17 cellular contexts compared by ENCODE assay signal in the genomic region with DNA sequence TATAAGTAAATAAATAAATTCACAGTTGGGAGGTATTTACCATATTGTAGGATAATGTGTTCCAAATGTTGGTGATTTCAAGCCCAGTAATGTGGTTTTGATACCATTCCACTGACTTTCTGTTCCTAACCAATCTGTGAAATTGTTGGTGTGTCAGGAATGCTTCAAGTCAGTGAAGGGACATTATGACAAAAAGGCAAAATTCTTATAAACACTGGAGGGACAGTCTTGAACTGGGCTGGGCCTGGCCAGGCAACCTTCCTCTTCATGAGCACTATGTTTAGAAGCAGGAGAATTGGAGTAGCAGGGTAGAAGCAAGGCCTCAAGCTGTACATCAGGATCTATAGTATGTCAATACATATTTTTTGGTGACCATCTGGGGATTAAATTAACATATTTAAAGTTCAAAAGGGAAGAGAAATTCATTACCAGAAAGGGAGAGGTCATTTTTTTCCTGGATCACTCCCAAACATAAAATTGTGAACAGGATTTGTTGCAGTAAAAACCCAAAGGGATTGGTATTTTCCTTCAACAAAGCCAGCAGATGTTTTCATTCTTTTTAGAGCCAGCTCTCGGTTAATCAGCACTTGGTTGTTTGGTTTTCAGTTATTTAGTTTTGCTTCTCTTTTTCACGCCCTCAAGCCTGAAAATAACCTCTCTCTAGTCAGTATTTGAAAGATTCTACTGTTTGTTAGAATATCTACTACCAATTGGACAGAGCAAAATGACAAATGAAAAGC.
DNase-seq lines count a peak whose midpoint lies in the region; ATAC-seq and TF ChIP-seq lines count a peak whose summit lies in the region.
"Had no signal": no experiment of that assay in that cellular context is flagged by ENCODE, and none has a peak within 500 bp of the region (broad histone marks: within the 10 kb centered on the region; RNA-seq: fewer than 3 reads in every experiment).

No MANE protein-coding gene starts in this region.

- peaks cover 4% of the 10 kb centered on the region for H3K4me1 Mint-ChIP-seq in activated naive CD4-positive, alpha-beta T cell treated with anti-CD3 and anti-CD28 coated beads for 36 hours (ENCODE audit: low read depth)
- H3K4me1 Mint-ChIP-seq in activated T-cell treated with anti-CD3 and anti-CD28 coated beads, Interleukin-2, amount 50 U/mL, for 72 hours (ENCODE audit: low read depth), result peaks cover 6% of the 10 kb centered on the region

- no peak for TF ChIP-seq POLR2A in esophagus muscularis mucosa (IDR thresholded peaks at IDR 0.05; ENCODE audit: low read depth)

- CTCF ChIA-PET in activated naive CD4-positive, alpha-beta T cell treated with anti-CD3 and anti-CD28 coated beads for 36 hours (lab: Charles Lee), result no interaction called here

- no peak overlapping the region for H2AFZ ChIP-seq in osteoblast (ENCODE audit: low read length)

- H3K4me1 ChIP-seq in esophagus muscularis mucosa (peaks cover 0 to 19% (median 8%) of the 10 kb centered on the region in 4 donors), osteoblast (ENCODE audit: insufficient read depth, low read length) (peaks cover 6% of the 10 kb centered on the region)
- H3K4me1 ChIP-seq: BLaER1 treated with 17β-estradiol and CSF1 and Interleukin-3, amounts not matched to agents 10 nM and 100 nM; body of pancreas had no signal

- H3K36me3 Mint-ChIP-seq in activated naive CD4-positive, alpha-beta T cell treated with anti-CD3 and anti-CD28 coated beads for 36 hours (ENCODE audit: low read depth), result no peaks in the 10 kb centered on the region
- H3K36me3 Mint-ChIP-seq in activated T-cell treated with anti-CD3 and anti-CD28 coated beads, Interleukin-2, amount 50 U/mL, for 72 hours (ENCODE audit: insufficient read depth in 2 of 2), result no peaks in the 10 kb centered on the region

- peak; percentile 62 for ATAC-seq in HG03025 (IDR thresholded peaks at IDR 0.05; ENCODE audit: low FRiP score, unreplicated experiment)
- ATAC-seq in activated T-cell treated with anti-CD3 and anti-CD28 coated beads, Interleukin-2, amount 50 U/mL, for 72 hours (replicated peaks in 1 of 2), result no peak
- ATAC-seq: body of pancreas had no signal

- H3K27ac ChIP-seq in esophagus muscularis mucosa (replicated peaks in 1 of 4) (peak overlapping the region in 3 of 4 donors; percentile 2 to 10 (median 6)), osteoblast (ENCODE audit: low read depth, low read length) (no peak overlapping the region)
- H3K27ac ChIP-seq: BLaER1 treated with 17β-estradiol and CSF1 and Interleukin-3, amounts not matched to agents 10 nM and 100 nM; body of pancreas; transverse colon had no signal

- no peak for TF ChIP-seq EP300 in esophagus muscularis mucosa (IDR thresholded peaks at IDR 0.05)

- TF ChIP-seq CTCF in esophagus muscularis mucosa (IDR thresholded peaks at IDR 0.05) (no peak), osteoblast (IDR thresholded peaks at IDR 0.05; ENCODE audit: extremely low read depth, low read depth, low read length) (no peak)

- H3K9me3 ChIP-seq in esophagus muscularis mucosa, result no peaks in the 10 kb centered on the region
- H3K9me3 ChIP-seq in osteoblast (ENCODE audit: low read depth, low read length), result no peaks in the 10 kb centered on the region
- H3K9me3 ChIP-seq: body of pancreas, MG63, transverse colon had no signal

- WGBS in esophagus muscularis mucosa, result 26% methylated on average over 2 of the region's 2 CpGs

- DNase-seq in GM03348 (ENCODE audit: low spot score) (peak; percentile 71), esophagus muscularis mucosa (ENCODE audit: extremely low spot score) (no peak), osteoblast (ENCODE audit: insufficient read length, low spot score, missing footprints) (peak; percentile 51), medulla oblongata (ENCODE audit: extremely low spot score) (no peak)
- no peak for DNase-seq in activated naive CD4-positive, alpha-beta T cell (lab: John Stamatoyannopoulos, UW)
- no peak for DNase-seq in activated naive CD4-positive, alpha-beta T cell treated with anti-CD3 and anti-CD28 coated beads for 36 hours
- no peak for DNase-seq in activated T-cell treated with anti-CD3 and anti-CD28 coated beads, Interleukin-2, amount 50 U/mL, for 72 hours
- DNase-seq: activated CD4-positive, alpha-beta T cell treated with anti-CD3 and anti-CD28 coated beads, Interleukin-2, amount 50 U/mL, for 48 hours; body of pancreas; DMS79; H7; islet precursor cell; MG63; NCI-H2081 treated with DMSO at 0.1 percent for 48 hours; transverse colon had no signal

- no peak overlapping the region for H3K4me3 ChIP-seq in esophagus muscularis mucosa
- H3K4me3 ChIP-seq in osteoblast (ENCODE audit: insufficient read depth, low read length), result no peak overlapping the region
- H3K4me3 ChIP-seq: BLaER1 treated with 17β-estradiol and CSF1 and Interleukin-3, amounts not matched to agents 10 nM and 100 nM; body of pancreas; MG63; transverse colon had no signal

- H3K79me2 ChIP-seq in osteoblast (ENCODE audit: insufficient read depth, low read length), result no peaks in the 10 kb centered on the region

- H3K4me3 Mint-ChIP-seq in activated naive CD4-positive, alpha-beta T cell treated with anti-CD3 and anti-CD28 coated beads for 36 hours, result no peak overlapping the region
- no peak overlapping the region for H3K4me3 Mint-ChIP-seq in activated T-cell treated with anti-CD3 and anti-CD28 coated beads, Interleukin-2, amount 50 U/mL, for 72 hours

- H3K27me3 ChIP-seq in esophagus muscularis mucosa, result no peaks in the 10 kb centered on the region
- no peaks in the 10 kb centered on the region for H3K27me3 ChIP-seq in osteoblast (ENCODE audit: insufficient read depth, low read length)
- H3K27me3 ChIP-seq: BLaER1 treated with 17β-estradiol and CSF1 and Interleukin-3, amounts not matched to agents 10 nM and 100 nM; body of pancreas; MG63; transverse colon had no signal

- H3K27me3 Mint-ChIP-seq in activated naive CD4-positive, alpha-beta T cell treated with anti-CD3 and anti-CD28 coated beads for 36 hours (ENCODE audit: low read depth), result no peaks in the 10 kb centered on the region
- H3K27me3 Mint-ChIP-seq in activated T-cell treated with anti-CD3 and anti-CD28 coated beads, Interleukin-2, amount 50 U/mL, for 72 hours (ENCODE audit: low read depth), result peaks cover 9% of the 10 kb centered on the region

- H4K20me1 ChIP-seq in osteoblast (ENCODE audit: insufficient read depth, low read length), result no peaks in the 10 kb centered on the region
- H4K20me1 ChIP-seq: BLaER1 treated with 17β-estradiol and CSF1 and Interleukin-3, amounts not matched to agents 10 nM and 100 nM had no signal

- H3K36me3 ChIP-seq in esophagus muscularis mucosa (no peaks in the 10 kb centered on the region), osteoblast (ENCODE audit: insufficient read depth, low read length) (no peaks in the 10 kb centered on the region)
- H3K36me3 ChIP-seq: BLaER1 treated with 17β-estradiol and CSF1 and Interleukin-3, amounts not matched to agents 10 nM and 100 nM; MG63; transverse colon had no signal

- intact Hi-C loops in esophagus muscularis mucosa (cut with DNase I), result no loop called here
- intact Hi-C loops in activated naive CD4-positive, alpha-beta T cell treated with anti-CD3 and anti-CD28 coated beads for 36 hours (cut with micrococcal nuclease), result no loop called here

- H3K4me2 ChIP-seq in osteoblast (ENCODE audit: insufficient read depth, low read length), result no peak overlapping the region
- H3K4me2 ChIP-seq: BLaER1 treated with 17β-estradiol and CSF1 and Interleukin-3, amounts not matched to agents 10 nM and 100 nM had no signal

- no peaks in the 10 kb centered on the region for H3K9me3 Mint-ChIP-seq in activated naive CD4-positive, alpha-beta T cell treated with anti-CD3 and anti-CD28 coated beads for 36 hours
- H3K9me3 Mint-ChIP-seq in activated T-cell treated with anti-CD3 and anti-CD28 coated beads, Interleukin-2, amount 50 U/mL, for 72 hours, result no peaks in the 10 kb centered on the region

- no peak overlapping the region for H3K27ac Mint-ChIP-seq in activated naive CD4-positive, alpha-beta T cell treated with anti-CD3 and anti-CD28 coated beads for 36 hours
- no peak overlapping the region for H3K27ac Mint-ChIP-seq in activated T-cell treated with anti-CD3 and anti-CD28 coated beads, Interleukin-2, amount 50 U/mL, for 72 hours

Comparison
In these comparisons a context has a peak if more than half of its experiments do, and no peak if none do; other contexts are left out.
1. DNase-seq: peak in GM03348 (single experiment) and osteoblast (single experiment); none in esophagus muscularis mucosa (single experiment), activated naive CD4-positive, alpha-beta T cell (0 of 4), medulla oblongata (single experiment), activated naive CD4-positive, alpha-beta T cell treated with anti-CD3 and anti-CD28 coated beads for 36 hours (single experiment) and activated T-cell treated with anti-CD3 and anti-CD28 coated beads, Interleukin-2, amount 50 U/mL, for 72 hours (0 of 2).